ENCODE assay signal across 25 cellular contexts in genomic region chr2:54439582-54439981, GRCh38.
"Had no signal": no experiment of that assay in that cellular context is flagged by ENCODE, and none has a peak within 500 bp of the region (broad histone marks: within the 10 kb centered on the region; RNA-seq: fewer than 3 reads in every experiment).

No MANE protein-coding gene starts in this region.

- H3K4me1 Mint-ChIP-seq: immature natural killer cell; neural progenitor cell; stimulated activated memory B cell treated with anti-CD40 and anti-IgM and Interleukin-4, amounts not matched to agents 10 μg/mL and 1 μg/mL and 100 μg/mL, for 72 hours; stimulated activated naive CD8-positive, alpha-beta T cell treated with anti-CD3 and anti-CD28 coated beads, Interleukin-15, amount 100 ng/mL, for 72 hours had no signal

- H3K27me3 Mint-ChIP-seq: dendritic cell treated with granulocyte-macrophage colony-stimulating factor and Interleukin-4, amounts not matched to agents 40 ng/mL and 50 ng/mL, for 4 days; stimulated activated naive CD8-positive, alpha-beta T cell treated with anti-CD3 and anti-CD28 coated beads, Interleukin-15, amount 100 ng/mL, for 72 hours had no signal

- H3K4me3 ChIP-seq: esophagus squamous epithelium, gastroesophageal sphincter, neural progenitor cell, prostate gland, spleen, vagina had no signal

- H3K4me1 ChIP-seq: neural progenitor cell, prostate gland had no signal

- H3K4me2 ChIP-seq: neural progenitor cell had no signal

- H3K27ac ChIP-seq: epithelial cell of prostate, esophagus squamous epithelium, neural progenitor cell, parathyroid adenoma, prostate gland, vagina had no signal

- ATAC-seq: effector memory CD8-positive, alpha-beta T cell; gastroesophageal sphincter; natural killer cell treated with Interleukin-12 subunit alpha and Interleukin-12 subunit beta and Interleukin-15 and Interleukin-18, amount 100 ng/mL, for 72 hours; sciatic nerve; stimulated activated memory B cell treated with anti-CD40 and anti-IgM and Interleukin-4, amounts not matched to agents 10 μg/mL and 1 μg/mL and 100 μg/mL, for 72 hours; stimulated activated naive CD8-positive, alpha-beta T cell treated with anti-CD3 and anti-CD28 coated beads, Interleukin-15, amount 100 ng/mL, for 72 hours had no signal

- H3K9ac ChIP-seq: neural progenitor cell, parathyroid adenoma had no signal

- H3K4me3 Mint-ChIP-seq: dendritic cell treated with granulocyte-macrophage colony-stimulating factor and Interleukin-4, amounts not matched to agents 40 ng/mL and 50 ng/mL, for 4 days; effector memory CD8-positive, alpha-beta T cell; immature natural killer cell; natural killer cell treated with Interleukin-12 subunit alpha and Interleukin-12 subunit beta and Interleukin-15 and Interleukin-18, amount 100 ng/mL, for 72 hours; neural progenitor cell; stimulated activated memory B cell treated with anti-CD40 and anti-IgM and Interleukin-4, amounts not matched to agents 10 μg/mL and 1 μg/mL and 100 μg/mL, for 72 hours; stimulated activated naive CD8-positive, alpha-beta T cell treated with anti-CD3 and anti-CD28 coated beads, Interleukin-15, amount 100 ng/mL, for 72 hours; type B pancreatic cell had no signal

- H3K9me3 Mint-ChIP-seq: dendritic cell treated with granulocyte-macrophage colony-stimulating factor and Interleukin-4, amounts not matched to agents 40 ng/mL and 50 ng/mL, for 4 days; effector memory CD8-positive, alpha-beta T cell; immature natural killer cell; natural killer cell treated with Interleukin-12 subunit alpha and Interleukin-12 subunit beta and Interleukin-15 and Interleukin-18, amount 100 ng/mL, for 72 hours; neural progenitor cell; stimulated activated memory B cell treated with anti-CD40 and anti-IgM and Interleukin-4, amounts not matched to agents 10 μg/mL and 1 μg/mL and 100 μg/mL, for 72 hours; stimulated activated naive CD8-positive, alpha-beta T cell treated with anti-CD3 and anti-CD28 coated beads, Interleukin-15, amount 100 ng/mL, for 72 hours had no signal

- H3K79me2 ChIP-seq: parathyroid adenoma had no signal

- FAIRE-seq: colon, keratinocyte had no signal

- H2AFZ ChIP-seq: neural progenitor cell had no signal

- H3K27me3 ChIP-seq: esophagus squamous epithelium, gastroesophageal sphincter, neural progenitor cell, spleen, vagina had no signal

- H3K36me3 ChIP-seq: esophagus squamous epithelium, gastroesophageal sphincter, neural progenitor cell, prostate gland, spleen, vagina had no signal

- H3K36me3 Mint-ChIP-seq: immature natural killer cell; natural killer cell treated with Interleukin-12 subunit alpha and Interleukin-12 subunit beta and Interleukin-15 and Interleukin-18, amount 100 ng/mL, for 72 hours; neural progenitor cell; stimulated activated memory B cell treated with anti-CD40 and anti-IgM and Interleukin-4, amounts not matched to agents 10 μg/mL and 1 μg/mL and 100 μg/mL, for 72 hours; type B pancreatic cell had no signal

- H3K9me3 ChIP-seq: esophagus squamous epithelium, gastroesophageal sphincter, prostate gland, spleen, vagina had no signal

- DNase-seq: effector memory CD8-positive, alpha-beta T cell; esophagus squamous epithelium; foreskin fibroblast; glutamatergic neuron; immature natural killer cell; midbrain; spleen; stimulated activated CD4-positive, alpha-beta T cell treated with anti-CD3 and anti-CD28 coated beads, Interleukin-15, amount 100 ng/mL, for 24 hours; stimulated activated CD4-positive, alpha-beta T cell treated with anti-CD3 and anti-CD28 coated beads, Interleukin-1b, Interleukin-23, amount 100 ng/mL, for 48 hours; stimulated activated CD4-positive, alpha-beta T cell treated with anti-CD3 and anti-CD28 coated beads, Interleukin-4, amount 100 ng/mL, for 24 hours; stimulated activated naive CD8-positive, alpha-beta T cell treated with anti-CD3 and anti-CD28 coated beads, Interleukin-15, amount 100 ng/mL, for 72 hours; substantia nigra had no signal

- H3K27ac Mint-ChIP-seq: dendritic cell treated with granulocyte-macrophage colony-stimulating factor and Interleukin-4, amounts not matched to agents 40 ng/mL and 50 ng/mL, for 4 days; effector memory CD8-positive, alpha-beta T cell; immature natural killer cell; natural killer cell treated with Interleukin-12 subunit alpha and Interleukin-12 subunit beta and Interleukin-15 and Interleukin-18, amount 100 ng/mL, for 72 hours; neural progenitor cell; stimulated activated memory B cell treated with anti-CD40 and anti-IgM and Interleukin-4, amounts not matched to agents 10 μg/mL and 1 μg/mL and 100 μg/mL, for 72 hours; type B pancreatic cell had no signal
